ENCODE assay signal across 1 cellular context in genomic region chr12:68487721-68488309, GRCh38.
TF ChIP-seq lines count a peak whose summit lies in the region.

No MANE protein-coding gene starts in this region.

TF ChIP-seq in K562, 482 proteins besides CTCF, POLR2A, EP300 and RAD21:
- TF ChIP-seq SMARCE1 (IDR thresholded peaks at IDR 0.05) (no peak), BDP1 (IDR thresholded peaks at IDR 0.05; ENCODE audit: insufficient read depth, insufficient read length) (no peak), FIP1L1 (IDR thresholded peaks at IDR 0.05; ENCODE audit: low read depth, low read length, poor library complexity, severe bottlenecking) (no peak), NFIC (IDR thresholded peaks at IDR 0.05) (no peak), ZNF592 (IDR thresholded peaks at IDR 0.05) (no peak), MIER1 (IDR thresholded peaks at IDR 0.05; ENCODE audit: low read depth) (no peak), ESRRB (CRISPR knock-in tag; IDR thresholded peaks at IDR 0.05; ENCODE audit: borderline replicate concordance) (no peak), ELF2 (CRISPR knock-in tag; IDR thresholded peaks at IDR 0.05) (no peak), CBFB (CRISPR knock-in tag; IDR thresholded peaks at IDR 0.05) (no peak), CEBPB (tag; IDR thresholded peaks at IDR 0.05) (no peak), PYGO2 (tag; IDR thresholded peaks at IDR 0.05) (no peak), ZNF324 (CRISPR knock-in tag; IDR thresholded peaks at IDR 0.05) (no peak), DDX20 (tag; IDR thresholded peaks at IDR 0.05; ENCODE audit: low read depth) (no peak), XRCC4 (IDR thresholded peaks at IDR 0.05; ENCODE audit: extremely low read depth, insufficient read depth, insufficient read length) (no peak), HOMEZ (CRISPR knock-in tag; IDR thresholded peaks at IDR 0.05) (no peak), SIN3B (IDR thresholded peaks at IDR 0.05; ENCODE audit: low read depth) (no peak), CBX1 (IDR thresholded peaks at IDR 0.05; ENCODE audit: low read depth) (no peak)
- TF ChIP-seq, protein P1, sequence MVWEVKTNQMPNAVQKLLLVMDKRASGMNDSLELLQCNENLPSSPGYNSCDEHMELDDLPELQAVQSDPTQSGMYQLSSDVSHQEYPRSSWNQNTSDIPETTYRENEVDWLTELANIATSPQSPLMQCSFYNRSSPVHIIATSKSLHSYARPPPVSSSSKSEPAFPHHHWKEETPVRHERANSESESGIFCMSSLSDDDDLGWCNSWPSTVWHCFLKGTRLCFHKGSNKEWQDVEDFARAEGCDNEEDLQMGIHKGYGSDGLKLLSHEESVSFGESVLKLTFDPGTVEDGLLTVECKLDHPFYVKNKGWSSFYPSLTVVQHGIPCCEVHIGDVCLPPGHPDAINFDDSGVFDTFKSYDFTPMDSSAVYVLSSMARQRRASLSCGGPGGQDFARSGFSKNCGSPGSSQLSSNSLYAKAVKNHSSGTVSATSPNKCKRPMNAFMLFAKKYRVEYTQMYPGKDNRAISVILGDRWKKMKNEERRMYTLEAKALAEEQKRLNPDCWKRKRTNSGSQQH (CRISPR knock-in tag; IDR thresholded peaks at IDR 0.05), result no peak
